13 cellular contexts compared by ENCODE assay signal in genomic region chr7:135186841-135187253, GRCh38. TPM values are rescaled to one million over a fixed set of nuclear protein-coding genes. Genes with fewer than 3 reads are reported as not detected.
A peak's percentile ranks its signal among the peaks of the same experiment; 100 is the strongest.
DNase-seq lines count a peak whose midpoint lies in the region; ATAC-seq and TF ChIP-seq lines count a peak whose summit lies in the region.
"Had no signal": no experiment of that assay in that cellular context is flagged by ENCODE, and none has a peak within 500 bp of the region (broad histone marks: within the 10 kb centered on the region; RNA-seq: fewer than 3 reads in every experiment).

No MANE protein-coding gene starts in this region.

- ATAC-seq in GM19395 (IDR thresholded peaks at IDR 0.05; ENCODE audit: unreplicated experiment) (peak; percentile 71), HG02973 (IDR thresholded peaks at IDR 0.05; ENCODE audit: unreplicated experiment) (peak; percentile 34), right lobe of liver (no peak)

- H3K9me3 ChIP-seq in right lobe of liver: no peaks in the 10 kb centered on the region
- H3K9me3 ChIP-seq in Peyer's patch: peaks cover 0 to 15% (median 4%) of the 10 kb centered on the region in 4 donors

- H3K27ac ChIP-seq in right lobe of liver (no peak overlapping the region), Peyer's patch (no peak overlapping the region)

- 100% methylated on average over 2 of the region's 12 CpGs for WGBS in right lobe of liver (ENCODE audit: insufficient coverage, low coverage, low lambda C conversion rate, missing lambda C conversion rate)

- intact Hi-C loops in activated CD4-positive, alpha-beta T cell treated with anti-CD3 and anti-CD28 coated beads, Interleukin-2, amount 10 ng/mL, durations not matched to agents 24 days and 14 days (cut with micrococcal nuclease): no loop called here
- intact Hi-C loops in posterior vena cava (cut with DNase I): loop anchor here in 1 of 2 donors (10.0 kb wide), 1 partner anchor 512 kb away; no protein-coding TSS in a partner anchor
- intact Hi-C loops in right lobe of liver (cut with DNase I): no loop called here

- H3K36me3 ChIP-seq in right lobe of liver: peaks cover 0 to 51% (median 16%) of the 10 kb centered on the region in 4 donors
- peaks cover 0 to 75% (median 0%) of the 10 kb centered on the region in 3 donors for H3K36me3 ChIP-seq in Peyer's patch

- H3K9me3 Mint-ChIP-seq in activated CD4-positive, alpha-beta T cell treated with anti-CD3 and anti-CD28 coated beads, Interleukin-2, amount 10 ng/mL, durations not matched to agents 24 days and 14 days: peaks cover 6% of the 10 kb centered on the region

- H3K4me3 ChIP-seq in right lobe of liver (no peak overlapping the region), Peyer's patch (no peak overlapping the region)
- H3K4me3 ChIP-seq: lung had no signal

- no peaks in the 10 kb centered on the region for H3K27me3 Mint-ChIP-seq in activated CD4-positive, alpha-beta T cell treated with anti-CD3 and anti-CD28 coated beads, Interleukin-2, amount 10 ng/mL, durations not matched to agents 24 days and 14 days
- H3K27me3 Mint-ChIP-seq: type B pancreatic cell had no signal

- H3K4me1 ChIP-seq in right lobe of liver (peaks cover 0 to 6% (median 0%) of the 10 kb centered on the region in 4 donors), Peyer's patch (no peaks in the 10 kb centered on the region)

- H3K27me3 ChIP-seq in right lobe of liver (no peaks in the 10 kb centered on the region), Peyer's patch (no peaks in the 10 kb centered on the region)

- no peak overlapping the region for H3K4me3 Mint-ChIP-seq in activated CD4-positive, alpha-beta T cell treated with anti-CD3 and anti-CD28 coated beads, Interleukin-2, amount 10 ng/mL, durations not matched to agents 24 days and 14 days
- H3K4me3 Mint-ChIP-seq: type B pancreatic cell had no signal

- TF ChIP-seq POLR2A in right lobe of liver (IDR thresholded peaks at IDR 0.05) (no peak), Peyer's patch (IDR thresholded peaks at IDR 0.05) (no peak)

- H3K36me3 Mint-ChIP-seq in activated CD4-positive, alpha-beta T cell treated with anti-CD3 and anti-CD28 coated beads, Interleukin-2, amount 10 ng/mL, durations not matched to agents 24 days and 14 days (ENCODE audit: low read depth): peaks cover 64% of the 10 kb centered on the region

- peak overlapping the region; percentile 56 for H3K27ac Mint-ChIP-seq in activated CD4-positive, alpha-beta T cell treated with anti-CD3 and anti-CD28 coated beads, Interleukin-2, amount 10 ng/mL, durations not matched to agents 24 days and 14 days
- H3K27ac Mint-ChIP-seq: type B pancreatic cell had no signal

- H3K4me1 Mint-ChIP-seq in activated CD4-positive, alpha-beta T cell treated with anti-CD3 and anti-CD28 coated beads, Interleukin-2, amount 10 ng/mL, durations not matched to agents 24 days and 14 days: peaks cover 5% of the 10 kb centered on the region

- DNase-seq in activated CD4-positive, alpha-beta T cell treated with anti-CD3 and anti-CD28 coated beads, Interleukin-2, amount 10 ng/mL, durations not matched to agents 24 days and 14 days: no peak
- DNase-seq in activated CD4-positive, alpha-beta T cell treated with anti-CD3 and anti-CD28 coated beads for 48 hours: no peak
- DNase-seq in posterior vena cava (ENCODE audit: low spot score): peak; percentile 80
- no peak for DNase-seq in anterior cingulate cortex (lab: John Stamatoyannopoulos, UW)
- no peak for DNase-seq in right lobe of liver
- no peak for DNase-seq in Peyer's patch
- DNase-seq: activated naive CD4-positive, alpha-beta T cell treated with Interleukin-2 at 50 U/mL for 16 hours; NCI-H1105 treated with DMSO at 0.1 percent for 48 hours had no signal

- TF ChIP-seq CTCF in right lobe of liver (IDR thresholded peaks at IDR 0.05) (no peak), Peyer's patch (IDR thresholded peaks at IDR 0.05) (no peak)

RNA-seq across cellular contexts. Expression of gene CYREN, which starts 16.3 kb away (rescaled TPM):
- total RNA-seq in activated CD4-positive, alpha-beta T cell treated with anti-CD3 and anti-CD28 coated beads, Interleukin-2, amount 10 ng/mL, durations not matched to agents 24 days and 14 days: 52.8 and 55.1 TPM in 2 replicates
- 10 to 100 TPM; 26.8 to 31.7 TPM for total RNA-seq in posterior vena cava
- total RNA-seq in right lobe of liver: 10 to 100 TPM; 11.5 to 17.1 (median 15.0) TPM
- 10 to 100 TPM; 32.4 to 66.8 (median 42.5) TPM for total RNA-seq in Peyer's patch

RNA-seq across cellular contexts. Expression of gene WDR91, which starts 24.5 kb away (rescaled TPM):
- total RNA-seq in activated CD4-positive, alpha-beta T cell treated with anti-CD3 and anti-CD28 coated beads, Interleukin-2, amount 10 ng/mL, durations not matched to agents 24 days and 14 days: 25.8 and 26.6 TPM in 2 replicates
- total RNA-seq in posterior vena cava: 10 to 100 TPM in 1 of 2 donors, 1 to 10 TPM in 1; 9.2 to 11.3 TPM
- 10 to 100 TPM in 1 of 6 experiments, 1 to 10 TPM in 5; 6.0 to 11.5 (median 8.6) TPM for total RNA-seq in right lobe of liver
- 10 to 100 TPM in 3 of 4 donors, 1 to 10 TPM in 1; 6.7 to 44.6 (median 22.2) TPM for total RNA-seq in Peyer's patch

RNA-seq across cellular contexts. Expression of gene TMEM140, which starts 39.0 kb away (rescaled TPM):
- 2.2 TPM in 2 replicates for total RNA-seq in activated CD4-positive, alpha-beta T cell treated with anti-CD3 and anti-CD28 coated beads, Interleukin-2, amount 10 ng/mL, durations not matched to agents 24 days and 14 days
- total RNA-seq in posterior vena cava (10 to 100 TPM in 1 of 2 donors, 1 to 10 TPM in 1; 8.8 to 12.2 TPM), right lobe of liver (10 to 100 TPM; 31.2 to 58.9 (median 37.4) TPM), Peyer's patch (10 to 100 TPM; 33.4 to 39.6 (median 36.5) TPM)

RNA-seq across cellular contexts. Expression of gene STRA8, which starts 46.8 kb away (rescaled TPM):
- total RNA-seq in activated CD4-positive, alpha-beta T cell treated with anti-CD3 and anti-CD28 coated beads, Interleukin-2, amount 10 ng/mL, durations not matched to agents 24 days and 14 days: not detected in 2 replicates
- not detected for total RNA-seq in posterior vena cava
- total RNA-seq in right lobe of liver: not detected
- total RNA-seq in Peyer's patch: not detected
- total RNA-seq: glomerular endothelial cell, lung had no signal

Comparison
In these comparisons a context has a peak if more than half of its experiments do, and no peak if none do; other contexts are left out.
1. ATAC-seq: peak in GM19395 (single experiment) and HG02973 (single experiment); none in right lobe of liver (0 of 4).